8 cellular contexts compared by ENCODE assay signal in the genomic region with DNA sequence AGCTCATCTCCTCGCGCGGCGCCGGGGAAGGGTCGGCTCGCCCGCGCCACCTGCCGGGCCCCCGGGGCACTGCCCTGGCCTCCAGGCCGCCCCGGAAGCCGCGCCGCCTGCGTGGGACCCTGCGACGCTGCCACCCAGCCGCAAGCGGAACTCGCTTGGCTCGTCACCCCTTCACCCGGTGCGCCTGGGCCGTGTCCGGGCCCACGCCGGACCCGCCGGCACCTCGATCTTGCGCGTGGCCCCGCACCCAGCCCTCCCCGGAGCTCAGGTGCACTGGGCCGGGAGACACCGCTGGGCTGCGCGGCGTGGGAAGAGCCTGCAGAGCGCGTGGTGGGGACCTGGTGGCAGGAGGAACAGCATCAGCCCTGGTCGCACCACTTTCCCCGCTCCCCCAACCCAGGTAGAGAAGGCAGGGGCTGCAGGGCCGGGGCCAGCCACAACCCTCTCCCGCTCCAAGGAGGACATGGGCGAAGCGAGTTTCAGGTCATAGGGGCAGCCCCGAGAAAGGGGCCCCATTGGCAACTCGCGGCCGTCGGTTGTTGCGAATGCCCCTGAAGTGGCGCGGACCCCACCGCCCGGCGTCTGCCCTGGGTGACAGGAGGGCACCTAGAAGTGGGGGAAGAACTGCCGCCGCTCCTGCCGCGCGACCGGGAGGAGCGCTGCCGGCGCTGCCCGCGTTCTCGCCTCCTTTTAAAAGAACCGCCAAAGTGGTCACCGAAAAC. TPM values are rescaled to one million over a fixed set of nuclear protein-coding genes. Genes with fewer than 3 reads are reported as not detected.
DNase-seq lines count a peak whose midpoint lies in the region; ATAC-seq and TF ChIP-seq lines count a peak whose summit lies in the region.

No MANE protein-coding gene starts in this region.

- TF ChIP-seq CTCF in ovary (IDR thresholded peaks at IDR 0.05): peak; percentile 57 to 97 (median 95)
- peak in 5 of 6 experiments; percentile 21 to 99 (median 96) for TF ChIP-seq CTCF in thyroid gland (IDR thresholded peaks at IDR 0.05)

- H3K4me3 ChIP-seq in ovary (peak overlapping the region; percentile 82), thyroid gland (replicated peaks in 1 of 3) (peak overlapping the region; percentile 45 to 90 (median 51))

- peaks cover 2% of the 10 kb centered on the region for H3K4me1 ChIP-seq in ovary (ENCODE audit: insufficient read depth)
- peaks cover 10 to 15% of the 10 kb centered on the region in 2 donors for H3K4me1 ChIP-seq in thyroid gland

- H3K9me3 ChIP-seq in ovary (no peaks in the 10 kb centered on the region), thyroid gland (no peaks in the 10 kb centered on the region)

- 0 to 1% (median 1%) methylated on average over 44 to 74 of the region's 74 CpGs for WGBS in ovary, 3 donors
- WGBS in thyroid gland, 2 donors: 1% methylated on average over 14 to 40 of the region's 74 CpGs

- TF ChIP-seq POLR2A in ovary (IDR thresholded peaks at IDR 0.05): no peak
- TF ChIP-seq POLR2A in thyroid gland (IDR thresholded peaks at IDR 0.05): no peak

- peak; percentile 56 for DNase-seq in DMS153 (lab: John Stamatoyannopoulos, UW)
- peak; percentile 94 for DNase-seq in HuH-7 (ENCODE audit: low spot score)
- DNase-seq in SHP77 treated with DMSO at 0.1 percent for 48 hours (lab: John Stamatoyannopoulos, UW): peak; percentile 11
- peak; percentile 89 for DNase-seq in activated naive CD4-positive, alpha-beta T cell treated with Interleukin-2 at 50 U/mL for 16 hours
- peak; percentile 26 to 92 (median 82) for DNase-seq in head of caudate nucleus
- DNase-seq in ovary: peak; percentile 69 to 87 (median 78)
- peak; percentile 76 to 78 for DNase-seq in thyroid gland

- no peak for TF ChIP-seq EP300 in ovary (IDR thresholded peaks at IDR 0.05)

- H3K27ac ChIP-seq in ovary (peak overlapping the region; percentile 22 to 71), thyroid gland (peak overlapping the region; percentile 50 to 76 (median 73))

- peak; percentile 59 for ATAC-seq in GM21423 (IDR thresholded peaks at IDR 0.05; ENCODE audit: unreplicated experiment)

- intact Hi-C loops in head of caudate nucleus (cut with DNase I): no loop called here
- intact Hi-C loops in ovary (cut with DNase I): loop anchor here in 1 of 4 donors (5.0 kb wide), 1 partner anchor 136 kb away; a partner anchor contains a TSS
- intact Hi-C loops in thyroid gland (cut with DNase I): no loop called here

- H3K27me3 ChIP-seq in ovary (no peaks in the 10 kb centered on the region), thyroid gland (no peaks in the 10 kb centered on the region)

- H3K36me3 ChIP-seq in ovary (no peaks in the 10 kb centered on the region), thyroid gland (peaks cover under 1 to 6% of the 10 kb centered on the region in 2 donors)

RNA-seq across cellular contexts. Expression of a gene that starts 0.4 kb away (rescaled TPM):
- total RNA-seq in ovary: 10 to 100 TPM; 11.8 to 20.3 (median 13.9) TPM
- 10 to 100 TPM; 15.7 to 17.8 TPM for polyA plus RNA-seq in ovary
- 10 to 100 TPM; 17.7 to 31.1 (median 23.0) TPM for total RNA-seq in thyroid gland

RNA-seq across cellular contexts. Expression of a gene that starts 9.7 kb away (rescaled TPM):
- total RNA-seq in ovary (10 to 100 TPM; 19.6 to 44.8 (median 34.3) TPM), thyroid gland (10 to 100 TPM; 29.9 to 59.4 (median 41.0) TPM)
- polyA plus RNA-seq in ovary: 10 to 100 TPM; 34.1 to 46.4 TPM

RNA-seq across cellular contexts. Expression of a gene that starts 10.0 kb away (rescaled TPM):
- total RNA-seq in ovary (10 to 100 TPM; 23.1 to 48.9 (median 38.3) TPM), thyroid gland (10 to 100 TPM; 22.5 to 38.4 (median 24.1) TPM)
- polyA plus RNA-seq in ovary: 10 to 100 TPM; 18.2 to 39.6 TPM

RNA-seq across cellular contexts. Expression of a gene that starts 17.8 kb away (rescaled TPM):
- total RNA-seq in ovary: 10 to 100 TPM in 2 of 7 donors, 1 to 10 TPM in 5; 6.0 to 12.1 (median 7.9) TPM
- polyA plus RNA-seq in ovary: 1 to 10 TPM; 4.1 to 7.4 TPM
- total RNA-seq in thyroid gland: 10 to 100 TPM in 3 of 4 donors, 1 to 10 TPM in 1; 2.1 to 14.3 (median 12.7) TPM

Comparison
In these comparisons a context has a peak if more than half of its experiments do, and no peak if none do; other contexts are left out.
1. Peak in every context shown above with its lines: DNase-seq, ATAC-seq, H3K4me3 ChIP-seq and H3K27ac ChIP-seq.
2. DNase-seq: peak in every context shown above with its lines; median percentile 94 in HuH-7; 89 in activated naive CD4-positive, alpha-beta T cell treated with Interleukin-2 at 50 U/mL for 16 hours; 82 in head of caudate nucleus; 78 in ovary; 77 in thyroid gland; 56 in DMS153; 11 in SHP77 treated with DMSO at 0.1 percent for 48 hours.